ENCODE assay signal across 23 cellular contexts in genomic region chr5:179219661-179220620, GRCh38.
"Had no signal": no experiment of that assay in that cellular context is flagged by ENCODE, and none has a peak within 500 bp of the region (broad histone marks: within the 10 kb centered on the region; RNA-seq: fewer than 3 reads in every experiment).

No MANE protein-coding gene starts in this region.

- H3K4me2 ChIP-seq: hepatocyte had no signal

- ATAC-seq: activated naive CD4-positive, alpha-beta T cell treated with anti-CD3 and anti-CD28 coated beads, Interleukin-2, amount 50 U/mL, for 72 hours; activated T-cell treated with anti-CD3 and anti-CD28 coated beads, Interleukin-2, amount 50 U/mL, for 72 hours; gastrocnemius medialis; left cardiac atrium; mucosa of descending colon had no signal

- H2AFZ ChIP-seq: hepatocyte had no signal

- H3K27ac ChIP-seq: esophagus squamous epithelium, gastrocnemius medialis, hepatocyte, neutrophil, ovary, prostate gland, testis, transverse colon had no signal

- H3K4me1 ChIP-seq: gastrocnemius medialis, prostate gland, testis, transverse colon had no signal

- H3K36me3 ChIP-seq: esophagus squamous epithelium, gastrocnemius medialis, neutrophil, ovary, prostate gland, transverse colon had no signal

- H3K4me3 ChIP-seq: esophagus squamous epithelium, gastrocnemius medialis, hepatocyte, lung, mucosa of descending colon, ovary, prostate gland, testis, transverse colon had no signal

- H3K9me3 ChIP-seq: esophagus squamous epithelium, gastrocnemius medialis, neutrophil, ovary, prostate gland, testis, transverse colon had no signal

- DNase-seq: activated B cell treated with CpG ODN at 0.5 μM for 24 hours; activated CD4-positive, alpha-beta T cell treated with anti-CD3 and anti-CD28 coated beads, Interleukin-2, amount 50 U/mL, for 1 hour; activated naive CD4-positive, alpha-beta T cell; activated T-cell treated with anti-CD3 and anti-CD28 coated beads for 4 hours; activated T-cell treated with anti-CD3 and anti-CD28 coated beads, Interleukin-2, amount 50 U/mL, for 72 hours; dermis blood vessel endothelial cell; effector CD4-positive, alpha-beta T cell; esophagus squamous epithelium; gastrocnemius medialis; glutamatergic neuron; islet precursor cell; left cardiac atrium; ovary; stimulated activated naive CD4-positive, alpha-beta T cell treated with Interleukin-2 at 50 U/mL for 16 hours; T-helper 1 cell; testis; transverse colon had no signal

- H3K27me3 ChIP-seq: esophagus squamous epithelium, gastrocnemius medialis, hepatocyte, neutrophil, ovary, testis, transverse colon had no signal
